In genomic region chr5:32172186-32172901, GRCh38 we compare ENCODE assay signal across 8 cellular contexts. TPM values are rescaled to one million over a fixed set of nuclear protein-coding genes. Genes with fewer than 3 reads are reported as not detected.
DNase-seq lines count a peak whose midpoint lies in the region; ATAC-seq lines count a peak whose summit lies in the region.
"Not testable (repeated sequence)": the region's sequence is repeated elsewhere in the genome, so short reads cannot be mapped to it uniquely, and the experiment has no call there.

No MANE protein-coding gene starts in this region.

- not testable (repeated sequence) for H3K9me3 ChIP-seq in KOPT-K1 (ENCODE audit: insufficient read depth, low read length, poor library complexity, severe bottlenecking); effector memory CD4-positive, alpha-beta T cell (ENCODE audit: control insufficient read depth, low read length); neuron (ENCODE audit: low read length); stomach smooth muscle (ENCODE audit: control insufficient read depth in 2 of 2, low read length in 2 of 2)

- peak overlapping the region; percentile 99 for H3K9ac ChIP-seq in stomach smooth muscle (ENCODE audit: low read length in 2 of 2)

- H3K27me3 ChIP-seq in effector memory CD4-positive, alpha-beta T cell (replicated peaks; ENCODE audit: control insufficient read depth, insufficient read depth, low read length, poor library complexity, severe bottlenecking); neuron (ENCODE audit: insufficient read depth, low read length); stomach smooth muscle (ENCODE audit: control insufficient read depth in 1 of 2, insufficient read depth in 2 of 2, low read length in 2 of 2): not testable (repeated sequence)

- H3K27ac Mint-ChIP-seq in activated T-helper 17 cell treated with anti-CD3 and anti-CD28 coated beads, Interleukin-2, amount 50 U/mL, for 72 hours: peak overlapping the region; percentile 97
- peak overlapping the region; percentile 95 to 98 (median 96) for H3K27ac Mint-ChIP-seq in immature natural killer cell

- peak overlapping the region; percentile 83 for H3K4me3 ChIP-seq in effector memory CD4-positive, alpha-beta T cell (ENCODE audit: insufficient read depth, low read depth, low read length, poor library complexity, severe bottlenecking)
- H3K4me3 ChIP-seq in neuron (ENCODE audit: low read length): peak overlapping the region; percentile 80
- H3K4me3 ChIP-seq in stomach smooth muscle (ENCODE audit: low read length in 2 of 2): peak overlapping the region; percentile 92 to 96

- H3K4me1 Mint-ChIP-seq in activated T-helper 17 cell treated with anti-CD3 and anti-CD28 coated beads, Interleukin-2, amount 50 U/mL, for 72 hours: peaks cover 41% of the 10 kb centered on the region
- H3K4me1 Mint-ChIP-seq in immature natural killer cell: peaks cover 49 to 57% of the 10 kb centered on the region in 2 donors

- H3K36me3 ChIP-seq in KOPT-K1 (ENCODE audit: insufficient read depth, low read length) (peaks cover 42% of the 10 kb centered on the region), neuron (ENCODE audit: insufficient read depth, low read length) (peaks cover 42% of the 10 kb centered on the region)
- H3K36me3 ChIP-seq in effector memory CD4-positive, alpha-beta T cell (ENCODE audit: control insufficient read depth, insufficient read depth, low read length): peaks cover 10% of the 10 kb centered on the region
- H3K36me3 ChIP-seq in stomach smooth muscle (ENCODE audit: control insufficient read depth in 2 of 2, insufficient read depth in 2 of 2, low read length in 2 of 2): not testable (repeated sequence)

- peaks cover 68% of the 10 kb centered on the region for H3K36me3 Mint-ChIP-seq in activated T-helper 17 cell treated with anti-CD3 and anti-CD28 coated beads, Interleukin-2, amount 50 U/mL, for 72 hours (ENCODE audit: low read depth)
- peaks cover 13 to 24% (median 22%) of the 10 kb centered on the region in 3 donors for H3K36me3 Mint-ChIP-seq in immature natural killer cell

- not testable (repeated sequence) for H3K27me3 Mint-ChIP-seq in activated T-helper 17 cell treated with anti-CD3 and anti-CD28 coated beads, Interleukin-2, amount 50 U/mL, for 72 hours
- H3K27me3 Mint-ChIP-seq in immature natural killer cell (ENCODE audit: low read depth in 3 of 3): peaks cover 3 to 17% (median 15%) of the 10 kb centered on the region in 3 donors

- DNase-seq in COLO668 (lab: John Stamatoyannopoulos, UW; ENCODE audit: unreplicated experiment): peak; percentile 22
- DNase-seq in SHP77 (lab: John Stamatoyannopoulos, UW): peak; percentile 14 to 24
- not testable (repeated sequence) for DNase-seq in effector memory CD4-positive, alpha-beta T cell
- DNase-seq in immature natural killer cell: peak in 1 of 3 donors; percentile 32

- not testable (repeated sequence) for H3K4me1 ChIP-seq in effector memory CD4-positive, alpha-beta T cell (ENCODE audit: control insufficient read depth, insufficient read depth, low read length, poor library complexity, severe bottlenecking); neuron (ENCODE audit: insufficient read depth, low read length)
- H3K4me1 ChIP-seq in stomach smooth muscle (ENCODE audit: control insufficient read depth, insufficient read depth, low read length): peaks cover 15% of the 10 kb centered on the region

- ATAC-seq in activated T-helper 17 cell treated with anti-CD3 and anti-CD28 coated beads, Interleukin-2, amount 50 U/mL, for 72 hours (replicated peaks): not testable (repeated sequence)

- H3K27ac ChIP-seq in KOPT-K1 (ENCODE audit: low read depth, low read length, poor library complexity, severe bottlenecking): peak overlapping the region; percentile 93
- peak overlapping the region; percentile 97 for H3K27ac ChIP-seq in effector memory CD4-positive, alpha-beta T cell (ENCODE audit: insufficient read depth, low read length, poor library complexity, severe bottlenecking)
- H3K27ac ChIP-seq in stomach smooth muscle (ENCODE audit: low read length): peak overlapping the region; percentile 99

- H3K4me3 Mint-ChIP-seq in activated T-helper 17 cell treated with anti-CD3 and anti-CD28 coated beads, Interleukin-2, amount 50 U/mL, for 72 hours: peak overlapping the region; percentile 89
- H3K4me3 Mint-ChIP-seq in immature natural killer cell: peak overlapping the region; percentile 94 to 99 (median 98)

- H2AFZ ChIP-seq in neuron (ENCODE audit: low read depth, low read length): not testable (repeated sequence)

- H3K9me3 Mint-ChIP-seq in activated T-helper 17 cell treated with anti-CD3 and anti-CD28 coated beads, Interleukin-2, amount 50 U/mL, for 72 hours; immature natural killer cell: not testable (repeated sequence)

RNA-seq across cellular contexts. Expression of gene GOLPH3, which starts 1.8 kb away (rescaled TPM):
- total RNA-seq in activated T-helper 17 cell treated with anti-CD3 and anti-CD28 coated beads, Interleukin-2, amount 50 U/mL, for 72 hours: 10 to 100 TPM; 51.7 to 74.1 TPM
- 100 to 1,000 TPM; 109 to 128 (median 125) TPM for polyA plus RNA-seq in immature natural killer cell
